In genomic region chr2:203656522-203657287, GRCh38 we compare ENCODE assay signal across 9 cellular contexts. TPM values are rescaled to one million over a fixed set of nuclear protein-coding genes. Genes with fewer than 3 reads are reported as not detected.
A peak's percentile ranks its signal among the peaks of the same experiment; 100 is the strongest.
DNase-seq lines count a peak whose midpoint lies in the region; ATAC-seq and TF ChIP-seq lines count a peak whose summit lies in the region.
"Had no signal": no experiment of that assay in that cellular context is flagged by ENCODE, and none has a peak within 500 bp of the region (broad histone marks: within the 10 kb centered on the region; RNA-seq: fewer than 3 reads in every experiment).

No MANE protein-coding gene starts in this region.

- no peak overlapping the region for H3K4me3 Mint-ChIP-seq in H9

- no peaks in the 10 kb centered on the region for H3K79me1 ChIP-seq in H9 (ENCODE audit: insufficient read depth, low read depth, low read length, poor library complexity, severe bottlenecking)

- peaks cover 13 to 17% of the 10 kb centered on the region in 2 experiments for H3K4me1 Mint-ChIP-seq in H9

- no peak overlapping the region for H3K9ac ChIP-seq in H9 (ENCODE audit: extremely low read depth, insufficient read length, low read length)

- no peaks in the 10 kb centered on the region for H3K9me3 Mint-ChIP-seq in H9

- no peak for TF ChIP-seq EP300 in gastroesophageal sphincter (IDR thresholded peaks at IDR 0.05)

- H3K79me2 ChIP-seq in H9 (ENCODE audit: insufficient read depth, low read length), result no peaks in the 10 kb centered on the region

- no peak overlapping the region for H3K4me2 ChIP-seq in H9 (ENCODE audit: insufficient read depth, insufficient read length, low read length)

- H2AFZ ChIP-seq in H9 (ENCODE audit: low read length), result no peak overlapping the region

- no peaks in the 10 kb centered on the region for H4K20me1 ChIP-seq in H9 (ENCODE audit: control insufficient read depth, insufficient read depth, insufficient read length)

- H3K9me3 ChIP-seq in Peyer's patch (no peaks in the 10 kb centered on the region), gastroesophageal sphincter (no peaks in the 10 kb centered on the region), H9 (ENCODE audit: control insufficient read depth, low read depth, low read length) (no peaks in the 10 kb centered on the region)

- H3K27ac ChIP-seq in Peyer's patch (peak overlapping the region in 3 of 4 donors; percentile 58 to 91 (median 77)), gastroesophageal sphincter (peak overlapping the region in 3 of 4 donors; percentile 24 to 47 (median 31)), H9 (ENCODE audit: insufficient read length, low read depth, low read length) (no peak overlapping the region)

- ATAC-seq in GM18867 (IDR thresholded peaks at IDR 0.05; ENCODE audit: unreplicated experiment) (peak; percentile 43), gastroesophageal sphincter (peak; percentile 79), sciatic nerve (peak; percentile 86), GM18909 (IDR thresholded peaks at IDR 0.05; ENCODE audit: poor library complexity, unreplicated experiment) (no peak), GM21360 (IDR thresholded peaks at IDR 0.05; ENCODE audit: unreplicated experiment) (no peak)

- no peak overlapping the region for H2BK5ac ChIP-seq in H9 (ENCODE audit: insufficient read length, low read length)

- H3T11ph ChIP-seq in H9 (ENCODE audit: low read length), result no peak overlapping the region

- no peak for TF ChIP-seq CTCF in Peyer's patch (IDR thresholded peaks at IDR 0.05)
- no peak for TF ChIP-seq CTCF in gastroesophageal sphincter (IDR thresholded peaks at IDR 0.05)
- no peak for TF ChIP-seq CTCF in H9 (conservative IDR thresholded peaks at IDR 0.05)

- H3K4me1 ChIP-seq in Peyer's patch (peaks cover 0 to 12% (median 0%) of the 10 kb centered on the region in 4 donors), gastroesophageal sphincter (no peaks in the 10 kb centered on the region), H9 (ENCODE audit: insufficient read depth, low read length) (no peaks in the 10 kb centered on the region; the same call in 1 of the 2 replicates)

- WGBS in gastroesophageal sphincter (ENCODE audit: low coverage in 1 of 2), 2 donors, result 53 to 87% methylated on average over 3 to 7 of the region's 10 CpGs
- no CpG with 5 or more reads among the region's 10 CpGs for WGBS in H9 (ENCODE audit: extremely low coverage, insufficient read length, low lambda C conversion rate)

- H2BK120ac ChIP-seq in H9 (ENCODE audit: low read depth, low read length, poor library complexity, severe bottlenecking), result no peak overlapping the region

- no peak overlapping the region for H3K56ac ChIP-seq in H9 (ENCODE audit: insufficient read length, low read depth, low read length)

- no peak for TF ChIP-seq POLR2A in Peyer's patch (IDR thresholded peaks at IDR 0.05)
- no peak for TF ChIP-seq POLR2A in gastroesophageal sphincter (IDR thresholded peaks at IDR 0.05)

- H2BK12ac ChIP-seq in H9 (ENCODE audit: insufficient read length, low read depth, low read length), result no peak overlapping the region

- H3K27ac Mint-ChIP-seq in H9, result no peak overlapping the region

- H3K4me3 ChIP-seq in Peyer's patch (no peak overlapping the region), gastroesophageal sphincter (no peak overlapping the region)

- no peak overlapping the region for H3K14ac ChIP-seq in H9 (ENCODE audit: insufficient read depth, low read length)

- no peak overlapping the region for H3K4ac ChIP-seq in H9 (ENCODE audit: low read depth, low read length)

- no peaks in the 10 kb centered on the region for H3K36me3 ChIP-seq in Peyer's patch
- H3K36me3 ChIP-seq in gastroesophageal sphincter, result no peaks in the 10 kb centered on the region

- no peak overlapping the region for H4K5ac ChIP-seq in H9 (ENCODE audit: insufficient read length, low read depth, low read length)

- H2BK15ac ChIP-seq in H9 (ENCODE audit: low read depth, low read length), result no peak overlapping the region

- no peak overlapping the region for H3K23ac ChIP-seq in H9 (ENCODE audit: insufficient read length, low read depth, low read length)

- intact Hi-C loops in sciatic nerve (cut with DNase I), result no loop called here

- no peak overlapping the region for H2BK20ac ChIP-seq in H9 (ENCODE audit: low read depth, low read length, poor library complexity, severe bottlenecking)

- H3K27me3 Mint-ChIP-seq in H9 (ENCODE audit: low read depth), result peaks cover 3% of the 10 kb centered on the region; the same call in 1 of the 2 replicates

- H4K91ac ChIP-seq in H9 (ENCODE audit: insufficient read length, low read depth, low read length), result no peak overlapping the region

- no peaks in the 10 kb centered on the region for H3K36me3 Mint-ChIP-seq in H9 (ENCODE audit: insufficient read depth in 1 of 3, low read depth in 3 of 3)

- no peak overlapping the region for H4K8ac ChIP-seq in H9 (replicated peaks; ENCODE audit: insufficient read length, low read depth, low read length)

- H3K18ac ChIP-seq in H9 (ENCODE audit: insufficient read length, low read depth, low read length), result no peak overlapping the region

- no peaks in the 10 kb centered on the region for H3K27me3 ChIP-seq in Peyer's patch
- H3K27me3 ChIP-seq in gastroesophageal sphincter, result no peaks in the 10 kb centered on the region
- no peaks in the 10 kb centered on the region for H3K27me3 ChIP-seq in H9 (ENCODE audit: insufficient read depth, low read length)

- H2AK5ac ChIP-seq in H9 (ENCODE audit: insufficient read length, low read length), result no peak overlapping the region

- no peaks in the 10 kb centered on the region for H3K23me2 ChIP-seq in H9 (ENCODE audit: insufficient read length, low read depth, low read length, poor library complexity, severe bottlenecking)

- peak in 2 of 3 donors; percentile 70 to 91 for DNase-seq in Peyer's patch
- no peak for DNase-seq in sciatic nerve (ENCODE audit: low spot score)
- no peak for DNase-seq in central memory CD4-positive, alpha-beta T cell
- DNase-seq in H9, result no peak
- DNase-seq: cortex of kidney had no signal

RNA-seq across cellular contexts. Expression of gene CD28, which starts 49.7 kb away (rescaled TPM):
- total RNA-seq in Peyer's patch (1 to 10 TPM in 1 of 4 donors, under 1 TPM in 3; 0.53 to 5.0 (median 0.76) TPM), gastroesophageal sphincter (1 to 10 TPM in 2 of 4 donors, under 1 TPM in 2; 0.19 to 2.3 (median 1.4) TPM), sciatic nerve (3.4 TPM), H9 (2021) (not detected in 2 replicates)

Comparison
In these comparisons a context has a peak if more than half of its experiments do, and no peak if none do; other contexts are left out.
1. ATAC-seq: peak in GM18867 (single experiment), gastroesophageal sphincter (single experiment) and sciatic nerve (single experiment); none in GM18909 (single experiment) and GM21360 (single experiment).
2. DNase-seq: peak in Peyer's patch (2 of 3); none in sciatic nerve (single experiment), central memory CD4-positive, alpha-beta T cell (single experiment) and H9 (single experiment).